1 cellular context compared by ENCODE assay signal in the genomic region with DNA sequence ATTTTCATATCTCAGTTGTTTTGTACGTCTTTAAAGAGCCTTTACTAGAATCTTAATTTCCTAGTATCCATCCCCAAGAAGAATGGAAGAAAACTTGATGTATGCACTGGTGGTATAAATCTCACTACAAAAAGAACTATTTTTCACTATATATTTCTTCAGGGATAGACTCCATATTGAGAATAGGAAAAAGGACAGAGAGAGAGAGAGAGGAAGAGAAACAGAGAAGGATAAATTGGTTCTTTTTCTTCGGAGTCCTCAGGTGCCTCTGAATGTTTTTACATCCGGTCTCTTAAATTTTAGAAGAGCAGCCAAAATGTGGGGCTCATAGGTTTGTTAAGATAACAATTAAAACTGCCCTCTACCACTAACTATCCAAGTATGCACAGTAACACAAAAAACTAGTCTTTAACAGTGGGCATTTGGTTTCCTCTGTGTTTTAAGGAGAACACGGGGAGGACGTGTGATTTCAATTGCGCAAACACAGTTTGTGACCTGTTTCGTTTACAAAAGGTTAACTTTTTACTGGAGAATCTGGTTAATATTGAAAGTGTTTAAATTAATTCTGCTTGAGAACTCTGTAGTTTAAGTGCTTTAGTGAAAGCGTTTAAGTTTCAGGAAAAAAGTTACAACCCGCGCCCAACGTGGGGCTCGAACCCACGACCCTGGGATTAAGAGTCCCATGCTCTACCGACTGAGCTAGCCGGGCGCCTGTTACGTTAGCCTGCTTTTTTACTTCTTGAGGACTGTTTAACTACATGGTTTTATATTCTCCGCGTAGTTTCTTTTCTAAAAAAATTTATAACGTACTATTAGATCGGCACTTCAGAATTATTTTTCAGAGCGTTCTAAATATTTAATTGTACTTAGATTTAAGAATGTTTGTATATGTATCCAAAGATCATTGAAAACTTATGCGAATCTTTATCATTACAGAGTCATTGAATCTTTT.
A peak's percentile ranks its signal among the peaks of the same experiment; 100 is the strongest.
TF ChIP-seq lines count a peak whose summit lies in the region.

No MANE protein-coding gene starts in this region.

TF ChIP-seq in K562, 482 proteins besides CTCF, POLR2A, EP300 and RAD21 (continued from another document and continues in another):
- TF ChIP-seq ARID4B (CRISPR knock-in tag; IDR thresholded peaks at IDR 0.05) (no peak), MTA1 (IDR thresholded peaks at IDR 0.05; ENCODE audit: borderline replicate concordance) (no peak), NCOA1 (IDR thresholded peaks at IDR 0.05; ENCODE audit: low read depth) (no peak), ZNF277 (CRISPR knock-in tag; IDR thresholded peaks at IDR 0.05; ENCODE audit: borderline replicate concordance) (no peak), BHLHE40 (IDR thresholded peaks at IDR 0.05; ENCODE audit: low read length) (no peak), U2AF2 (optimal IDR thresholded peaks at IDR 0.05; ENCODE audit: low read depth, low read length) (no peak), MCM7 (IDR thresholded peaks at IDR 0.05) (no peak), TBL1XR1 (IDR thresholded peaks at IDR 0.05; ENCODE audit: low read length in 2 of 2) (peak in 1 of 2 experiments; percentile 90; a peak in 2 of 4 replicates), FIP1L1 (IDR thresholded peaks at IDR 0.05; ENCODE audit: low read depth, low read length, poor library complexity, severe bottlenecking) (no peak), ZBTB12 (CRISPR knock-in tag; IDR thresholded peaks at IDR 0.05) (no peak), TBP (optimal IDR thresholded peaks at IDR 0.05; ENCODE audit: low read depth, low read length) (peak; percentile 99), SIRT6 (IDR thresholded peaks at IDR 0.05; ENCODE audit: low read depth, low read length) (no peak), PHB (CRISPR knock-in tag; IDR thresholded peaks at IDR 0.05) (no peak), GTF2B (IDR thresholded peaks at IDR 0.05; ENCODE audit: extremely low read depth, insufficient read length) (no peak), CTBP1 (IDR thresholded peaks at IDR 0.05; ENCODE audit: borderline replicate concordance) (no peak), TSC22D4 (tag; IDR thresholded peaks at IDR 0.05) (no peak), SMAD3 (CRISPR knock-in tag; conservative IDR thresholded peaks at IDR 0.05) (no peak), PTBP1 (IDR thresholded peaks at IDR 0.05; ENCODE audit: low read depth, low read length) (no peak), MAZ (CRISPR knock-in tag; conservative IDR thresholded peaks at IDR 0.05 in 1 of 2, IDR thresholded peaks at IDR 0.05 in 1 of 2) (no peak), ETV6 (IDR thresholded peaks at IDR 0.05; ENCODE audit: borderline replicate concordance in 1 of 2, low read depth in 2 of 2, low read length in 1 of 2) (no peak), ETV6 (CRISPR knock-in tag; IDR thresholded peaks at IDR 0.05; ENCODE audit: borderline replicate concordance) (no peak), DIDO1 (tag; IDR thresholded peaks at IDR 0.05; ENCODE audit: low read depth) (no peak), HBP1 (CRISPR knock-in tag; IDR thresholded peaks at IDR 0.05) (no peak), KHSRP (IDR thresholded peaks at IDR 0.05) (no peak), ZKSCAN1 (IDR thresholded peaks at IDR 0.05; ENCODE audit: low read depth, low read length) (no peak), HDAC8 (tag; IDR thresholded peaks at IDR 0.05) (no peak), ZNF778 (CRISPR knock-in tag; IDR thresholded peaks at IDR 0.05) (no peak), E2F6 (IDR thresholded peaks at IDR 0.05; ENCODE audit: borderline replicate concordance in 1 of 2, extremely low read depth in 1 of 2, insufficient read depth in 1 of 2, insufficient read length in 1 of 2, low read depth in 1 of 2, low read length in 1 of 2, poor library complexity in 1 of 2, severe bottlenecking in 1 of 2) (no peak), IFI16 (CRISPR knock-in tag; IDR thresholded peaks at IDR 0.05) (no peak), STAG1 (CRISPR knock-in tag; IDR thresholded peaks at IDR 0.05; ENCODE audit: borderline replicate concordance) (no peak), ARNT (IDR thresholded peaks at IDR 0.05) (no peak), IRF2 (CRISPR knock-in tag; IDR thresholded peaks at IDR 0.05) (no peak), DACH1 (IDR thresholded peaks at IDR 0.05; ENCODE audit: partially characterized antibody) (no peak), XRCC4 (IDR thresholded peaks at IDR 0.05; ENCODE audit: extremely low read depth, insufficient read depth, insufficient read length) (no peak), ZKSCAN8 (CRISPR knock-in tag; IDR thresholded peaks at IDR 0.05) (no peak), ZFX (CRISPR knock-in tag; IDR thresholded peaks at IDR 0.05) (no peak)
- TF ChIP-seq, protein P1, sequence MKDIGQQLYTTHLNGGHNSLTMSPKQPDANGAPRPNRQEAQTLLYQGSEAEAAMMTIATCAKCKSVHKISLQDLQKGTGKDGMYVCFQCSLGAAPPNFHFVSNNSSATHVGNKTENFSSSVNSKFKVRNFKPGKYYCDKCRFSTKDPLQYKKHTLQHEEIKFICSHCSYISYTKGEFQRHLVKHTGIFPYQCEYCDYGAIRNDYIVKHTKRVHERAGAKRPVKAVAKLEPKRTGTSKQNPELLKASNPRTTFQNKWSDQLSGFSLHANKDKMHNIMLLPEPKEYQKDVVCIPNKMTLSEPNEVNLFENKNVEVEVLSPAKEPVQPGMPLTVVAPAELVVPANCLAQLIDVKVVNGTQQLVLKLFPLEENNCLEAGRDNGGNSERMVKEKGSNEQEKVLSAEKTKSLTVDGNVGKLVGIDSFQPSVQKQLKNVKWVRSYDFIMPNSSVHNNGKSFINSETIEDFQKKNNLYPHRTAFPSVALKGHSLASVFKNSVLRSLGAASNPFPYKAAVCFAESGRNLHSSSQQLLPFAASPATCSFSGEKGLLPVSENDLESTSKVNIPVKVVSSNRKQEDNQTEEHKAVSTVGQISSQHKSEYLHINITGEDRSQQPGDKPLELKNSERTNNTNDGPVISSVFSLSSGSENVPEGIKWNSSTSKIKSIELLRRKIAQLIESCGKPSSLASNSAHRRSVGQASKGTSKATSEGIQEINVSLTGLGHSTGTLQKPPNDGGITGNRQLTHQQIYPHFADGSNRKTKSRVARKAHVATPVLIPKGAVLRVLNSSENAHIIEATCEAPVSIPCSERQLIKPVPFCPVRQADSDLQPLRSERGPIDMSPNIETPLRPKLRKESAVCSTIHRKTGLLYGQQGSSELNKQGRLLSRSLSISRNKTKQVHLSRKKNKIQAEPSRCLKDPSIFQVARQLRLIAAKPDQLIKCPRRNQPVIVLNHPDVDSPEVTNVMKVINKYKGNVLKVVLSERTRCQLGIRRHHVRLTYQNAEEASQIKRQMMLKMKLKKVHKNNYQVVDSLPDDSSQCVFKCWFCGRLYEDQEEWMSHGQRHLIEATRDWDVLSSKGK (CRISPR knock-in tag; IDR thresholded peaks at IDR 0.05): no peak
- TF ChIP-seq, protein P2, sequence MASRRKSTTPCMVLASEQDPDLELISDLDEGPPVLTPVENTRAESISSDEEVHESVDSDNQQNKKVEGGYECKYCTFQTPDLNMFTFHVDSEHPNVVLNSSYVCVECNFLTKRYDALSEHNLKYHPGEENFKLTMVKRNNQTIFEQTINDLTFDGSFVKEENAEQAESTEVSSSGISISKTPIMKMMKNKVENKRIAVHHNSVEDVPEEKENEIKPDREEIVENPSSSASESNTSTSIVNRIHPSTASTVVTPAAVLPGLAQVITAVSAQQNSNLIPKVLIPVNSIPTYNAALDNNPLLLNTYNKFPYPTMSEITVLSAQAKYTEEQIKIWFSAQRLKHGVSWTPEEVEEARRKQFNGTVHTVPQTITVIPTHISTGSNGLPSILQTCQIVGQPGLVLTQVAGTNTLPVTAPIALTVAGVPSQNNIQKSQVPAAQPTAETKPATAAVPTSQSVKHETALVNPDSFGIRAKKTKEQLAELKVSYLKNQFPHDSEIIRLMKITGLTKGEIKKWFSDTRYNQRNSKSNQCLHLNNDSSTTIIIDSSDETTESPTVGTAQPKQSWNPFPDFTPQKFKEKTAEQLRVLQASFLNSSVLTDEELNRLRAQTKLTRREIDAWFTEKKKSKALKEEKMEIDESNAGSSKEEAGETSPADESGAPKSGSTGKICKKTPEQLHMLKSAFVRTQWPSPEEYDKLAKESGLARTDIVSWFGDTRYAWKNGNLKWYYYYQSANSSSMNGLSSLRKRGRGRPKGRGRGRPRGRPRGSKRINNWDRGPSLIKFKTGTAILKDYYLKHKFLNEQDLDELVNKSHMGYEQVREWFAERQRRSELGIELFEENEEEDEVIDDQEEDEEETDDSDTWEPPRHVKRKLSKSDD (conservative IDR thresholded peaks at IDR 0.05; ENCODE audit: low read length): no peak
- TF ChIP-seq, protein P3, sequence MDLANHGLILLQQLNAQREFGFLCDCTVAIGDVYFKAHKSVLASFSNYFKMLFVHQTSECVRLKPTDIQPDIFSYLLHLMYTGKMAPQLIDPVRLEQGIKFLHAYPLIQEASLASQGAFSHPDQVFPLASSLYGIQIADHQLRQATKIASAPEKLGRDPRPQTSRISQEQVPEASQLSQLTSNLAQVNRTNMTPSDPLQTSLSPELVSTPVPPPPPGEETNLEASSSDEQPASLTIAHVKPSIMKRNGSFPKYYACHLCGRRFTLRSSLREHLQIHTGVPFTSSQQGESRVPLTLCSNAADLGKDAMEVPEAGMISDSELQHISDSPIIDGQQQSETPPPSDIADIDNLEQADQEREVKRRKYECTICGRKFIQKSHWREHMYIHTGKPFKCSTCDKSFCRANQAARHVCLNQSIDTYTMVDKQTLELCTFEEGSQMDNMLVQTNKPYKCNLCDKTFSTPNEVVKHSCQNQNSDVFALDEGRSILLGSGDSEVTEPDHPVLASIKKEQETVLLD (IDR thresholded peaks at IDR 0.05): no peak
